ENCODE assay signal across 8 cellular contexts in the genomic region with DNA sequence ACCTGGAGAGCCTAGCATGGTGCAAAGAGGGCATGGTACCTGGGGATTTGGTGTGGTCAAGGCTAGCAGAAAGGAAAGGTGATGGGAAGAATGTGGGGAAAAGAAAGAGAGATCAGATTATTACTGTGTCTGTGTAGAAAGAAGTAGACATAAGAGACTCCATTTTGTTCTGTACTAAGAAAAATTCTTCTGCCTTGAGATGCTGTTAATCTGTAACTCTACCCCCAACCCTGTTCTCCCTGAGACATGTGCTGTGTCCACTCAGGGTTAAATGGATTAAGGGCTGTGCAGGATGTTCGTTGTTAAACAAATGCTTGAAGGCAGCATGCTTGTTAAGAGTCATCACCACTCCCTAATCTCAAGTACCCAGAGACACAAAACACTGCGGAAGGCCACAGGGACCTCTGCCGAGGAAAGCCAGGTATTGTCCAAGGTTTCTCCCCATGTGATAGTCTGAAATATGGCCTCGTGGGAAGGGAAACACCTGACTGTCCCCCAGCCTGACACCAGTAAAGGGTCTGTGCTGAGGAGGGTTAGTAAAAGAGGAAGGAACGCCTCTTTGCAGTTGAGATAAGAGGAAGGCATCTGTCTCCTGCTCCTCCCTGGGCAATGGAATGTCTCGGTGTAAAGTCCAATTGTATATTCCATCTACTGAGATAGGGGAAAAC.
A peak's percentile ranks its signal among the peaks of the same experiment; 100 is the strongest.
DNase-seq lines count a peak whose midpoint lies in the region; TF ChIP-seq lines count a peak whose summit lies in the region.
"Not testable (repeated sequence)": the region's sequence is repeated elsewhere in the genome, so short reads cannot be mapped to it uniquely, and the experiment has no call there.

No MANE protein-coding gene starts in this region.

- not testable (repeated sequence) for H3K9ac ChIP-seq in colonic mucosa (ENCODE audit: low read depth in 2 of 2, low read length in 2 of 2)

- POLR2A ChIA-PET in Caco-2 (lab: Charles Lee) = interaction anchor here (0.6 kb wide), 1 partner anchor 22 kb away, joined by 3 read pairs; no protein-coding TSS in a partner anchor

- intact Hi-C loops in Caco-2 (cut with micrococcal nuclease; ENCODE audit: unreplicated experiment) = loop anchor here (1.0 kb wide), 6 partner anchors 18 to 249 kb away; a partner anchor contains a TSS
- intact Hi-C loops in colonic mucosa (cut with DNase I) = not testable (repeated sequence)

- H3K27ac Mint-ChIP-seq in Caco-2 (ENCODE audit: unreplicated experiment) = peak overlapping the region; percentile 94
- H3K27ac Mint-ChIP-seq in type B pancreatic cell = peak overlapping the region; percentile 36

- BruUV-seq in Caco-2 (replicated peaks; lab: Mats Ljungman, UMichigan) = not testable (repeated sequence)

- peak overlapping the region; percentile 68 for H3K4me3 Mint-ChIP-seq in Caco-2 (ENCODE audit: unreplicated experiment)
- not testable (repeated sequence) for H3K4me3 Mint-ChIP-seq in type B pancreatic cell

- CTCF ChIA-PET in Caco-2 (lab: Charles Lee) = not testable (repeated sequence)

- DNase-seq in Caco-2 (peak; percentile 91 to 97), HT-29 (ENCODE audit: low spot score) (peak; percentile 44), NCI-H524 (lab: John Stamatoyannopoulos, UW) (peak; percentile 34 to 73), Peyer's patch (peak in 2 of 3 donors; percentile 48 to 51), colonic mucosa (peak; percentile 35), kidney tubule cell (ENCODE audit: low spot score) (peak; percentile 16), mucosa of gallbladder (ENCODE audit: low spot score) (peak; percentile 16)
- not testable (repeated sequence) for DNase-seq in type B pancreatic cell (ENCODE audit: extremely low spot score, unreplicated experiment)

- TF ChIP-seq CTCF in Caco-2 (IDR thresholded peaks at IDR 0.05; ENCODE audit: insufficient read depth in 1 of 2, low read depth in 1 of 2, low read length in 1 of 2, severe bottlenecking in 1 of 2, unreplicated experiment in 1 of 2) (peak in 1 of 2 experiments; percentile 14), Peyer's patch (IDR thresholded peaks at IDR 0.05) (peak in 3 of 6 experiments; percentile 12 to 35 (median 26))
- not testable (repeated sequence) for TF ChIP-seq CTCF in colonic mucosa (IDR thresholded peaks at IDR 0.05); type B pancreatic cell (conservative IDR thresholded peaks at IDR 0.05)

- H3K27me3 ChIP-seq in Caco-2 (replicated peaks; ENCODE audit: control insufficient read depth, insufficient read depth, low read length); Peyer's patch; colonic mucosa: not testable (repeated sequence)

- peaks cover 79% of the 10 kb centered on the region for H3K4me1 ChIP-seq in Caco-2
- H3K4me1 ChIP-seq in Peyer's patch, colonic mucosa: not testable (repeated sequence)

- not testable (repeated sequence) for H3K9me3 ChIP-seq in Caco-2, Peyer's patch, colonic mucosa

- not testable (repeated sequence) for TF ChIP-seq POLR2A in Peyer's patch (IDR thresholded peaks at IDR 0.05)

- not testable (repeated sequence) for H3K27me3 Mint-ChIP-seq in Caco-2 (ENCODE audit: insufficient read depth, unreplicated experiment); type B pancreatic cell

- H3K4me1 Mint-ChIP-seq in Caco-2 (ENCODE audit: low read depth, unreplicated experiment) (peaks cover 28% of the 10 kb centered on the region), type B pancreatic cell (ENCODE audit: unreplicated experiment) (peaks cover 20% of the 10 kb centered on the region)

- not testable (repeated sequence) for H3K9me3 Mint-ChIP-seq in Caco-2 (ENCODE audit: unreplicated experiment); type B pancreatic cell

- not testable (repeated sequence) for H3K4me3 ChIP-seq in Caco-2 (ENCODE audit: low read depth, low read length); Peyer's patch; colonic mucosa

- peak overlapping the region in 2 of 4 donors; percentile 40 to 73 for H3K27ac ChIP-seq in Peyer's patch
- not testable (repeated sequence) for H3K27ac ChIP-seq in colonic mucosa

- H3K36me3 ChIP-seq in Caco-2 (ENCODE audit: control insufficient read depth, insufficient read depth, low read length); Peyer's patch; colonic mucosa: not testable (repeated sequence)

- peaks cover 10% of the 10 kb centered on the region for H3K36me3 Mint-ChIP-seq in Caco-2 (ENCODE audit: insufficient read depth, unreplicated experiment)
- not testable (repeated sequence) for H3K36me3 Mint-ChIP-seq in type B pancreatic cell
